19 cellular contexts compared by ENCODE assay signal in genomic region chr18:35142270-35142605, GRCh38.
DNase-seq lines count a peak whose midpoint lies in the region; ATAC-seq and TF ChIP-seq lines count a peak whose summit lies in the region.
"Had no signal": no experiment of that assay in that cellular context is flagged by ENCODE, and none has a peak within 500 bp of the region (broad histone marks: within the 10 kb centered on the region; RNA-seq: fewer than 3 reads in every experiment).

No MANE protein-coding gene starts in this region.

- H3K27me3 Mint-ChIP-seq in naive thymus-derived CD8-positive, alpha-beta T cell: no peaks in the 10 kb centered on the region
- H3K27me3 Mint-ChIP-seq: activated CD4-positive, alpha-beta memory T cell treated with anti-CD3 and anti-CD28 coated beads for 36 hours had no signal

- H3K9me3 ChIP-seq in OCI-LY3 (ENCODE audit: insufficient read depth, low read length): no peaks in the 10 kb centered on the region
- H3K9me3 ChIP-seq in testis: no peaks in the 10 kb centered on the region
- H3K9me3 ChIP-seq: BE2C, lower lobe of right lung had no signal

- DNase-seq in NCI-H1092 treated with DMSO at 0.1 percent for 48 hours (lab: John Stamatoyannopoulos, UW): peak; percentile 26
- DNase-seq in NCI-H1092 (lab: John Stamatoyannopoulos, UW): no peak
- no peak for DNase-seq in naive thymus-derived CD8-positive, alpha-beta T cell
- no peak for DNase-seq in NCI-H446 (lab: John Stamatoyannopoulos, UW)
- DNase-seq in DMS 273 (lab: John Stamatoyannopoulos, UW; ENCODE audit: unreplicated experiment): no peak
- no peak for DNase-seq in testis
- DNase-seq: 8988T; activated CD4-positive, alpha-beta memory T cell treated with anti-CD3 and anti-CD28 coated beads for 36 hours; activated naive CD4-positive, alpha-beta T cell treated with anti-CD3 and anti-CD28 coated beads for 36 hours; anterior cingulate cortex; BE2C; GF-D8; KBM-7; lower lobe of right lung; right cardiac atrium had no signal

- intact Hi-C loops in testis (cut with DNase I; ENCODE audit: low total_unique reads): loop anchor here (10.0 kb wide), 1 partner anchor 117 kb away; no protein-coding TSS in a partner anchor

- peak overlapping the region in 6 of 10 donors; percentile 15 to 79 (median 53) for H3K27ac Mint-ChIP-seq in naive thymus-derived CD8-positive, alpha-beta T cell
- H3K27ac Mint-ChIP-seq: activated CD4-positive, alpha-beta memory T cell treated with anti-CD3 and anti-CD28 coated beads for 36 hours; activated naive CD4-positive, alpha-beta T cell treated with anti-CD3 and anti-CD28 coated beads for 36 hours had no signal

- POLR2A ChIA-PET in naive thymus-derived CD8-positive, alpha-beta T cell (lab: Charles Lee): interaction anchor here (0.9 to 1.0 kb wide), 2 partner anchors 11 to 79 kb away, joined by 3 read pairs; no protein-coding TSS in a partner anchor

- ATAC-seq in GM18868 (IDR thresholded peaks at IDR 0.05; ENCODE audit: unreplicated experiment): peak; percentile 14
- ATAC-seq in naive thymus-derived CD8-positive, alpha-beta T cell: no peak
- ATAC-seq: lower lobe of right lung, Panc1, right cardiac atrium had no signal

- H4K20me1 ChIP-seq in OCI-LY3 (ENCODE audit: insufficient read depth, low read length): no peaks in the 10 kb centered on the region

- H3K27me3 ChIP-seq in OCI-LY3 (ENCODE audit: low read depth, low read length) (no peaks in the 10 kb centered on the region), testis (no peaks in the 10 kb centered on the region)
- H3K27me3 ChIP-seq: BE2C, hepatocyte had no signal

- H3K9ac ChIP-seq in OCI-LY3 (ENCODE audit: low read length): no peak overlapping the region

- H3K79me2 ChIP-seq in OCI-LY3 (ENCODE audit: low read length): no peaks in the 10 kb centered on the region
- H3K79me2 ChIP-seq: hepatocyte had no signal

- TF ChIP-seq CTCF in OCI-LY3 (IDR thresholded peaks at IDR 0.05; ENCODE audit: low read depth, low read length) (no peak), testis (IDR thresholded peaks at IDR 0.05) (no peak)

- H3K27ac ChIP-seq in OCI-LY3 (ENCODE audit: low read length) (peak overlapping the region; percentile 2; the same call in 1 of the 2 replicates), testis (no peak overlapping the region)
- H3K27ac ChIP-seq: hepatocyte, lower lobe of right lung had no signal

- H3K36me3 Mint-ChIP-seq in naive thymus-derived CD8-positive, alpha-beta T cell: peaks cover 7 to 51% (median 8%) of the 10 kb centered on the region in 3 donors

- H3K36me3 ChIP-seq in OCI-LY3 (replicated peaks; ENCODE audit: low read depth, low read length): peaks cover 50% of the 10 kb centered on the region
- H3K36me3 ChIP-seq in testis (ENCODE audit: low read depth, missing control alignments): no peaks in the 10 kb centered on the region
- H3K36me3 ChIP-seq: BE2C had no signal

- peaks cover 0 to 3% (median 0%) of the 10 kb centered on the region in 9 donors for H3K9me3 Mint-ChIP-seq in naive thymus-derived CD8-positive, alpha-beta T cell
- H3K9me3 Mint-ChIP-seq: activated CD4-positive, alpha-beta memory T cell treated with anti-CD3 and anti-CD28 coated beads for 36 hours had no signal

- peaks cover 4 to 24% (median 7%) of the 10 kb centered on the region in 4 donors for H3K4me1 Mint-ChIP-seq in naive thymus-derived CD8-positive, alpha-beta T cell

- H3K4me3 ChIP-seq in OCI-LY3 (ENCODE audit: low read length) (no peak overlapping the region), testis (no peak overlapping the region)
- H3K4me3 ChIP-seq: hepatocyte, lower lobe of right lung had no signal

- 90 to 91% methylated on average over 1 of the region's 1 CpG for WGBS in testis, 2 donors

- no peak for TF ChIP-seq POLR2A in testis (IDR thresholded peaks at IDR 0.05)

- H2AFZ ChIP-seq in OCI-LY3 (ENCODE audit: low read depth, low read length): no peak overlapping the region
- H2AFZ ChIP-seq: hepatocyte had no signal

- H3K4me2 ChIP-seq in OCI-LY3 (ENCODE audit: low read length): 0 out of 2 replicates have a peak overlapping the region, but pooled peaks have one; percentile 11
- H3K4me2 ChIP-seq: hepatocyte had no signal

- no peak overlapping the region for H3K4me3 Mint-ChIP-seq in naive thymus-derived CD8-positive, alpha-beta T cell
- H3K4me3 Mint-ChIP-seq: activated CD4-positive, alpha-beta memory T cell treated with anti-CD3 and anti-CD28 coated beads for 36 hours; activated naive CD4-positive, alpha-beta T cell treated with anti-CD3 and anti-CD28 coated beads for 36 hours had no signal

- H3K4me1 ChIP-seq in OCI-LY3 (ENCODE audit: low read length): peaks cover 28% of the 10 kb centered on the region
- no peaks in the 10 kb centered on the region for H3K4me1 ChIP-seq in testis
- H3K4me1 ChIP-seq: BE2C, lower lobe of right lung had no signal
